Comparison of ENCODE assay signal across 18 cellular contexts in genomic region chr15:80982205-80982604, GRCh38. TPM values are rescaled to one million over a fixed set of nuclear protein-coding genes. Genes with fewer than 3 reads are reported as not detected.
DNase-seq lines count a peak whose midpoint lies in the region; ATAC-seq and TF ChIP-seq lines count a peak whose summit lies in the region.
"Had no signal": no experiment of that assay in that cellular context is flagged by ENCODE, and none has a peak within 500 bp of the region (broad histone marks: within the 10 kb centered on the region; RNA-seq: fewer than 3 reads in every experiment).

No MANE protein-coding gene starts in this region.

- H3K27me3 ChIP-seq in OCI-LY1 (ENCODE audit: insufficient read depth, low read length): no peaks in the 10 kb centered on the region
- no peaks in the 10 kb centered on the region for H3K27me3 ChIP-seq in endodermal cell (ENCODE audit: control insufficient read depth, insufficient read depth, low read length, poor library complexity, severe bottlenecking)
- H3K27me3 ChIP-seq: adrenal gland, SJCRH30, thyroid gland had no signal

- no peak overlapping the region for H2AFZ ChIP-seq in OCI-LY1 (ENCODE audit: low read length)

- in situ Hi-C loops in GM13976 (cut with MboI; ENCODE audit: low sequenced_read_pairs, unreplicated experiment): loop anchor here (25.0 kb wide), 1 partner anchor 280 kb away; no protein-coding TSS in a partner anchor

- no peak overlapping the region for H3K4me3 Mint-ChIP-seq in endodermal cell
- H3K4me3 Mint-ChIP-seq: naive B cell had no signal

- H3K4me1 Mint-ChIP-seq in endodermal cell: peaks cover 30% of the 10 kb centered on the region

- H3K79me2 ChIP-seq in OCI-LY1 (ENCODE audit: insufficient read depth, low read length): peaks cover 37% of the 10 kb centered on the region

- ATAC-seq in GM19455 (IDR thresholded peaks at IDR 0.05; ENCODE audit: unreplicated experiment): no peak
- ATAC-seq: sciatic nerve had no signal

- H3K4me2 ChIP-seq in OCI-LY1 (ENCODE audit: low read length): no peak overlapping the region

- H3K9me3 ChIP-seq in OCI-LY1 (ENCODE audit: low read length) (no peaks in the 10 kb centered on the region), endodermal cell (ENCODE audit: control insufficient read depth, low read length) (no peaks in the 10 kb centered on the region)
- H3K9me3 ChIP-seq: adrenal gland, SJCRH30, thyroid gland had no signal

- peaks cover 33% of the 10 kb centered on the region for H3K36me3 Mint-ChIP-seq in endodermal cell (ENCODE audit: low read depth)

- H3K4me3 ChIP-seq in OCI-LY1 (ENCODE audit: low read depth, low read length, poor library complexity, severe bottlenecking) (no peak overlapping the region), endodermal cell (ENCODE audit: low read length) (no peak overlapping the region)
- H3K4me3 ChIP-seq: adrenal gland, SJCRH30, thyroid gland had no signal

- H3K36me3 ChIP-seq in OCI-LY1 (ENCODE audit: insufficient read depth, low read length): peaks cover 50% of the 10 kb centered on the region
- H3K36me3 ChIP-seq in endodermal cell (ENCODE audit: control insufficient read depth, insufficient read depth, low read length): peaks cover 52% of the 10 kb centered on the region

- 0 out of 2 replicates have a peak, but pooled peaks cover 8% of the 10 kb centered on the region for H3F3A ChIP-seq in OCI-LY1 (ENCODE audit: insufficient read depth, low read length)

- peak; percentile 12 for DNase-seq in NOMO-1 treated with DMSO at 0.1 percent for 48 hours (lab: John Stamatoyannopoulos, UW; ENCODE audit: unreplicated experiment)
- no peak for DNase-seq in NOMO-1 treated with dmso at 0.1 percent for 144 hours (lab: John Stamatoyannopoulos, UW; ENCODE audit: unreplicated experiment)
- peak; percentile 59 for DNase-seq in GM13976 (ENCODE audit: low spot score)
- no peak for DNase-seq in endodermal cell
- no peak for DNase-seq in stimulated activated CD4-positive, alpha-beta T cell treated with anti-CD3 and anti-CD28 coated beads, Interleukin-1b, Interleukin-23, amount 100 ng/mL, for 48 hours
- no peak for DNase-seq in foreskin melanocyte
- DNase-seq: activated CD4-positive, CD25-positive, alpha-beta regulatory T cell treated with anti-CD3 and anti-CD28 coated beads, Interleukin-2, amount 50 U/mL, for 72 hours; adrenal gland; cortex of kidney; naive B cell; NCI-H1436 treated with DMSO at 0.1 percent for 48 hours; NCI-H510A treated with DMSO at 0.1 percent for 48 hours; SJCRH30; thyroid gland had no signal

- TF ChIP-seq CTCF in GM13976 (IDR thresholded peaks at IDR 0.05; ENCODE audit: borderline replicate concordance, control extremely low read depth, extremely low read depth, insufficient read depth, missing control alignments) (peak; percentile 38), OCI-LY1 (IDR thresholded peaks at IDR 0.05; ENCODE audit: low read length) (peak; percentile 52), endodermal cell (conservative IDR thresholded peaks at IDR 0.05) (peak; percentile 53)

- no peaks in the 10 kb centered on the region for H3K27me3 Mint-ChIP-seq in endodermal cell (ENCODE audit: insufficient read depth)
- H3K27me3 Mint-ChIP-seq: naive B cell had no signal

- no peaks in the 10 kb centered on the region for H4K20me1 ChIP-seq in OCI-LY1 (ENCODE audit: insufficient read depth, low read length)

- peaks cover 39% of the 10 kb centered on the region for H3K4me1 ChIP-seq in OCI-LY1 (ENCODE audit: insufficient read depth, low read length, severe bottlenecking)
- no peaks in the 10 kb centered on the region for H3K4me1 ChIP-seq in endodermal cell (ENCODE audit: control insufficient read depth, insufficient read depth, low read length)
- H3K4me1 ChIP-seq: SJCRH30 had no signal

- no peak overlapping the region for H3K27ac ChIP-seq in OCI-LY1 (ENCODE audit: low read depth, low read length, poor library complexity, severe bottlenecking)
- H3K27ac ChIP-seq in endodermal cell (ENCODE audit: low read depth, low read length): no peak overlapping the region
- H3K27ac ChIP-seq: adrenal gland, HL-60, SJCRH30, thyroid gland had no signal

- WGBS in endodermal cell (ENCODE audit: insufficient coverage in 1 of 2, insufficient read length in 1 of 2), 2 experiments: 81% methylated on average over 2 of the region's 2 CpGs; no CpG with 5 or more reads in 1 of the 2 experiments

- no peak overlapping the region for H3K27ac Mint-ChIP-seq in endodermal cell

- no peaks in the 10 kb centered on the region for H3K9me3 Mint-ChIP-seq in endodermal cell
- H3K9me3 Mint-ChIP-seq: naive B cell had no signal

- no peaks in the 10 kb centered on the region for H3K9me2 ChIP-seq in OCI-LY1 (ENCODE audit: low read depth, low read length)

- H3K9ac ChIP-seq in OCI-LY1 (ENCODE audit: low read length): no peak overlapping the region
- H3K9ac ChIP-seq in endodermal cell (ENCODE audit: extremely low read depth, low read length, poor library complexity, severe bottlenecking): no peak overlapping the region

RNA-seq across cellular contexts. Expression of gene MESD, which starts 7.4 kb away (rescaled TPM):
- total RNA-seq in endodermal cell: 10 to 100 TPM; 31.7 to 35.8 TPM
- 31.8 TPM for polyA plus RNA-seq in endodermal cell (2013, experiment 1 of 2)
- 31.8 TPM for polyA plus RNA-seq in endodermal cell (2013, experiment 2 of 2)

RNA-seq across cellular contexts. Expression of gene TLNRD1, which starts 18.5 kb away (rescaled TPM):
- total RNA-seq in endodermal cell: 10 to 100 TPM; 25.1 to 28.2 TPM
- 14.4 TPM for polyA plus RNA-seq in endodermal cell (2013, experiment 1 of 2)
- polyA plus RNA-seq in endodermal cell (2013, experiment 2 of 2): 14.3 TPM

Comparison
In these comparisons a context has a peak if more than half of its experiments do, and no peak if none do; other contexts are left out.
1. DNase-seq: peak in NOMO-1 treated with DMSO at 0.1 percent for 48 hours (single experiment) and GM13976 (single experiment); none in NOMO-1 treated with dmso at 0.1 percent for 144 hours (single experiment), endodermal cell (single experiment), stimulated activated CD4-positive, alpha-beta T cell treated with anti-CD3 and anti-CD28 coated beads, Interleukin-1b, Interleukin-23, amount 100 ng/mL, for 48 hours (single experiment) and foreskin melanocyte (single experiment).
2. Peak in every context shown above with its lines, with median percentiles within 50 percentile points of each other: CTCF ChIP-seq.